15 cellular contexts compared by ENCODE assay signal in genomic region chr9:130156672-130157071, GRCh38. TPM values are rescaled to one million over a fixed set of nuclear protein-coding genes. Genes with fewer than 3 reads are reported as not detected.
A peak's percentile ranks its signal among the peaks of the same experiment; 100 is the strongest.
DNase-seq lines count a peak whose midpoint lies in the region; ATAC-seq and TF ChIP-seq lines count a peak whose summit lies in the region.
"Had no signal": no experiment of that assay in that cellular context is flagged by ENCODE, and none has a peak within 500 bp of the region (broad histone marks: within the 10 kb centered on the region; RNA-seq: fewer than 3 reads in every experiment).

No MANE protein-coding gene starts in this region.

- H3K36me3 Mint-ChIP-seq in progenitor cell of endocrine pancreas (ENCODE audit: insufficient read depth): no peaks in the 10 kb centered on the region
- H3K36me3 Mint-ChIP-seq in activated CD8-positive, alpha-beta T cell treated with anti-CD3 and anti-CD28 coated beads, Interleukin-2, amount 10 ng/mL, durations not matched to agents 7 days and 5 days (ENCODE audit: low read depth): no peaks in the 10 kb centered on the region
- H3K36me3 Mint-ChIP-seq: mesothelial cell of epicardium had no signal

- no peaks in the 10 kb centered on the region for H3K27me3 Mint-ChIP-seq in progenitor cell of endocrine pancreas
- no peaks in the 10 kb centered on the region for H3K27me3 Mint-ChIP-seq in activated CD8-positive, alpha-beta T cell treated with anti-CD3 and anti-CD28 coated beads, Interleukin-2, amount 10 ng/mL, durations not matched to agents 7 days and 5 days (ENCODE audit: low read depth)

- H3K27ac Mint-ChIP-seq in progenitor cell of endocrine pancreas: no peak overlapping the region
- H3K27ac Mint-ChIP-seq in activated CD8-positive, alpha-beta T cell treated with anti-CD3 and anti-CD28 coated beads, Interleukin-2, amount 10 ng/mL, durations not matched to agents 7 days and 5 days: no peak overlapping the region
- H3K27ac Mint-ChIP-seq: activated CD4-positive, alpha-beta T cell treated with anti-CD3 and anti-CD28 coated beads, Interleukin-2, amount 10 ng/mL, durations not matched to agents 24 days and 14 days; activated T-helper 1 cell treated with anti-CD3 and anti-CD28 coated beads, Interleukin-12 subunit alpha, Interleukin-12 subunit beta, Interleukin-2, Interleukin-4 antibody, amounts not matched to agents 30 ng/mL and 10 ng/mL and 1 ng/mL, durations not matched to agents 14 hours and 24 hours and 36 hours; mesothelial cell of epicardium had no signal

- no peak overlapping the region for H3K4me3 Mint-ChIP-seq in progenitor cell of endocrine pancreas (ENCODE audit: low read depth)
- H3K4me3 Mint-ChIP-seq in activated CD8-positive, alpha-beta T cell treated with anti-CD3 and anti-CD28 coated beads, Interleukin-2, amount 10 ng/mL, durations not matched to agents 7 days and 5 days: no peak overlapping the region
- H3K4me3 Mint-ChIP-seq: activated CD4-positive, alpha-beta T cell treated with anti-CD3 and anti-CD28 coated beads, Interleukin-2, amount 10 ng/mL, durations not matched to agents 24 days and 14 days; activated T-helper 1 cell treated with anti-CD3 and anti-CD28 coated beads, Interleukin-12 subunit alpha, Interleukin-12 subunit beta, Interleukin-2, Interleukin-4 antibody, amounts not matched to agents 30 ng/mL and 10 ng/mL and 1 ng/mL, durations not matched to agents 14 hours and 24 hours and 36 hours; mesothelial cell of epicardium had no signal

- peak; percentile 35 for TF ChIP-seq CTCF in AG10803 (conservative IDR thresholded peaks at IDR 0.05; ENCODE audit: low read length)
- peak in 43 of 56 donors; percentile 10 to 62 (median 31) for TF ChIP-seq CTCF in dorsolateral prefrontal cortex (IDR thresholded peaks at IDR 0.05 in 54 of 56, conservative IDR thresholded peaks at IDR 0.05 in 2 of 56; ENCODE audit: low read depth in 1 of 56, partially characterized antibody in 56 of 56)
- TF ChIP-seq CTCF in mucosa of descending colon (IDR thresholded peaks at IDR 0.05): no peak
- TF ChIP-seq CTCF in progenitor cell of endocrine pancreas (IDR thresholded peaks at IDR 0.05; ENCODE audit: unreplicated experiment): no peak

- peak; percentile 35; the same call in 1 of the 2 replicates for TF ChIP-seq RAD21 in Ishikawa (IDR thresholded peaks at IDR 0.05; ENCODE audit: low read depth)

- H3K9me3 ChIP-seq in mucosa of descending colon: no peaks in the 10 kb centered on the region
- H3K9me3 ChIP-seq: prostate gland had no signal

- TF ChIP-seq EP300 in Ishikawa (IDR thresholded peaks at IDR 0.05; ENCODE audit: borderline replicate concordance): no peak

- H3K4me1 ChIP-seq in mucosa of descending colon (ENCODE audit: low read depth): no peaks in the 10 kb centered on the region
- H3K4me1 ChIP-seq: prostate gland had no signal

- no peaks in the 10 kb centered on the region for H3K9me3 Mint-ChIP-seq in progenitor cell of endocrine pancreas (ENCODE audit: low read depth)
- H3K9me3 Mint-ChIP-seq in activated CD8-positive, alpha-beta T cell treated with anti-CD3 and anti-CD28 coated beads, Interleukin-2, amount 10 ng/mL, durations not matched to agents 7 days and 5 days (ENCODE audit: insufficient read depth): no peaks in the 10 kb centered on the region
- H3K9me3 Mint-ChIP-seq: activated CD4-positive, alpha-beta T cell treated with anti-CD3 and anti-CD28 coated beads, Interleukin-2, amount 10 ng/mL, durations not matched to agents 24 days and 14 days; activated T-helper 1 cell treated with anti-CD3 and anti-CD28 coated beads, Interleukin-12 subunit alpha, Interleukin-12 subunit beta, Interleukin-2, Interleukin-4 antibody, amounts not matched to agents 30 ng/mL and 10 ng/mL and 1 ng/mL, durations not matched to agents 14 hours and 24 hours and 36 hours; mesothelial cell of epicardium had no signal

- no peaks in the 10 kb centered on the region for H3K4me1 Mint-ChIP-seq in progenitor cell of endocrine pancreas (ENCODE audit: low read depth)
- no peaks in the 10 kb centered on the region for H3K4me1 Mint-ChIP-seq in activated CD8-positive, alpha-beta T cell treated with anti-CD3 and anti-CD28 coated beads, Interleukin-2, amount 10 ng/mL, durations not matched to agents 7 days and 5 days (ENCODE audit: low read depth)
- H3K4me1 Mint-ChIP-seq: activated CD4-positive, alpha-beta T cell treated with anti-CD3 and anti-CD28 coated beads, Interleukin-2, amount 10 ng/mL, durations not matched to agents 24 days and 14 days had no signal

- POLR2A ChIA-PET in activated CD8-positive, alpha-beta T cell treated with anti-CD3 and anti-CD28 coated beads, Interleukin-2, amount 10 ng/mL, durations not matched to agents 7 days and 5 days (lab: Charles Lee): no interaction called here

- CTCF ChIA-PET in activated CD8-positive, alpha-beta T cell treated with anti-CD3 and anti-CD28 coated beads, Interleukin-2, amount 10 ng/mL, durations not matched to agents 7 days and 5 days (lab: Charles Lee): no interaction called here

- DNase-seq in AG10803 (ENCODE audit: low read depth) (no peak), dorsolateral prefrontal cortex (peak in 3 of 10 donors; percentile 56 to 83 (median 62)), mucosa of descending colon (peak in 1 of 3 donors; percentile 48), progenitor cell of endocrine pancreas (ENCODE audit: low spot score, unreplicated experiment) (no peak), SIG-M5 (lab: John Stamatoyannopoulos, UW) (no peak)
- DNase-seq in activated CD8-positive, alpha-beta T cell treated with anti-CD3 and anti-CD28 coated beads, Interleukin-2, amount 10 ng/mL, durations not matched to agents 7 days and 5 days: no peak
- DNase-seq: activated CD4-positive, alpha-beta T cell treated with anti-CD3 and anti-CD28 coated beads, Interleukin-2, amount 10 ng/mL, durations not matched to agents 24 days and 14 days; stimulated activated naive CD8-positive, alpha-beta T cell treated with anti-CD3 and anti-CD28 coated beads, Interleukin-15, Interleukin-2, amounts not matched to agents 100 U/mL and 50 U/mL, for 24 hours; T-helper 1 cell had no signal

- H3K27me3 ChIP-seq in dorsolateral prefrontal cortex: no peaks in the 10 kb centered on the region

- intact Hi-C loops in dorsolateral prefrontal cortex (cut with DNase I): no loop called here
- intact Hi-C loops in mucosa of descending colon (cut with DNase I, micrococcal nuclease): no loop called here

- peak; percentile 75 for ATAC-seq in mucosa of descending colon
- ATAC-seq in activated CD8-positive, alpha-beta T cell treated with anti-CD3 and anti-CD28 coated beads, Interleukin-2, amount 10 ng/mL, durations not matched to agents 7 days and 5 days: no peak
- no peak for ATAC-seq in GM18498 (IDR thresholded peaks at IDR 0.05; ENCODE audit: unreplicated experiment)
- ATAC-seq: stimulated activated naive CD8-positive, alpha-beta T cell treated with anti-CD3 and anti-CD28 coated beads, Interleukin-15, Interleukin-2, amounts not matched to agents 100 U/mL and 50 U/mL, for 24 hours had no signal

- no peak overlapping the region for H3K27ac ChIP-seq in dorsolateral prefrontal cortex
- H3K27ac ChIP-seq: C4-2B, prostate gland had no signal

- no peaks in the 10 kb centered on the region for H3K36me3 ChIP-seq in mucosa of descending colon (ENCODE audit: low read depth)
- H3K36me3 ChIP-seq: prostate gland had no signal

- H3K4me3 ChIP-seq in AG10803 (ENCODE audit: low read length) (no peak overlapping the region), dorsolateral prefrontal cortex (no peak overlapping the region), mucosa of descending colon (no peak overlapping the region)
- H3K4me3 ChIP-seq: prostate gland had no signal

TF ChIP-seq in Ishikawa, 13 proteins besides CTCF, POLR2A, EP300 and RAD21:
- TF ChIP-seq MAX (IDR thresholded peaks at IDR 0.05) (no peak), ZBTB7A (IDR thresholded peaks at IDR 0.05; ENCODE audit: low read depth) (no peak), NFIC (IDR thresholded peaks at IDR 0.05) (no peak), CREB1 (IDR thresholded peaks at IDR 0.05; ENCODE audit: low read depth) (no peak), EGR1 (IDR thresholded peaks at IDR 0.05) (no peak), TEAD4 (IDR thresholded peaks at IDR 0.05) (no peak), FOXM1 (IDR thresholded peaks at IDR 0.05; ENCODE audit: borderline replicate concordance, low read depth) (no peak), TAF1 (IDR thresholded peaks at IDR 0.05; ENCODE audit: low read depth) (no peak), YY1 (IDR thresholded peaks at IDR 0.05; ENCODE audit: low read depth) (no peak)
- TF ChIP-seq, protein P1, sequence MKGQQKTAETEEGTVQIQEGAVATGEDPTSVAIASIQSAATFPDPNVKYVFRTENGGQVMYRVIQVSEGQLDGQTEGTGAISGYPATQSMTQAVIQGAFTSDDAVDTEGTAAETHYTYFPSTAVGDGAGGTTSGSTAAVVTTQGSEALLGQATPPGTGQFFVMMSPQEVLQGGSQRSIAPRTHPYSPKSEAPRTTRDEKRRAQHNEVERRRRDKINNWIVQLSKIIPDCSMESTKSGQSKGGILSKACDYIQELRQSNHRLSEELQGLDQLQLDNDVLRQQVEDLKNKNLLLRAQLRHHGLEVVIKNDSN (IDR thresholded peaks at IDR 0.05): no peak

RNA-seq across cellular contexts. Expression of gene NCS1, which starts 15.5 kb away (rescaled TPM):
- 100 to 1,000 TPM; 134 to 718 (median 501) TPM for total RNA-seq in dorsolateral prefrontal cortex
- total RNA-seq in mucosa of descending colon: 100 to 1,000 TPM in 1 of 3 donors, 10 to 100 TPM in 1, 1 to 10 TPM in 1; 4.1 to 196 (median 10.7) TPM
- 29.0 and 33.4 TPM in 2 replicates for total RNA-seq in progenitor cell of endocrine pancreas
- 1 to 10 TPM; 3.3 TPM for total RNA-seq in activated CD8-positive, alpha-beta T cell treated with anti-CD3 and anti-CD28 coated beads, Interleukin-2, amount 10 ng/mL, durations not matched to agents 7 days and 5 days

Comparison
In these comparisons a context has a peak if more than half of its experiments do, and no peak if none do; other contexts are left out.
1. CTCF ChIP-seq: peak in AG10803 (single experiment) and dorsolateral prefrontal cortex (43 of 56); none in mucosa of descending colon (single experiment) and progenitor cell of endocrine pancreas (single experiment).